21 cellular contexts compared by ENCODE assay signal in the genomic region with DNA sequence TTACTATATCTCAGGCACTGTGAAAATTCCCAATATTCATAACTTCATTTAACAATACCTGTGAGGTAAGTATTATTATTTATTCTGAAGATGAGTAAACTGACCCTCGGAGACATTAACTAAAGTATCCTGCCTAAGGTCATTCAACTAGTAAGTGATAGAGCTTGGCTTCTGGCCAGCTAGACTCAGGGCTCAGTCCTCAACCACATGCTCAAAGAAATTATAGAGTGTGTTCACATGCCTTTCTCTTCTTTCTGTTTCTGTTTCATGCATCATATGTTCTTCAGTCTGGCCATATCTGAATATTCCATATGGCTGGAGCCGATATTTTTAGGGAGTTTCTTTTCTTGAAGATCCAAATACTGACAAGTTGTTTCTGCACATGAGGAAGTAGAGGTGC. TPM values are rescaled to one million over a fixed set of nuclear protein-coding genes. Genes with fewer than 3 reads are reported as not detected.
DNase-seq lines count a peak whose midpoint lies in the region; ATAC-seq, FAIRE-seq and TF ChIP-seq lines count a peak whose summit lies in the region.
"Had no signal": no experiment of that assay in that cellular context is flagged by ENCODE, and none has a peak within 500 bp of the region (broad histone marks: within the 10 kb centered on the region; RNA-seq: fewer than 3 reads in every experiment).

No MANE protein-coding gene starts in this region.

- FAIRE-seq in small intestine (lab: Jason Lieb, UNC): no peak
- FAIRE-seq: frontal cortex, H1, K562 had no signal

- TF ChIP-seq EP300 in stomach (IDR thresholded peaks at IDR 0.05): no peak

- TF ChIP-seq POLR2A in stomach (IDR thresholded peaks at IDR 0.05): no peak
- no peak for TF ChIP-seq POLR2A in right lobe of liver (IDR thresholded peaks at IDR 0.05)

- H3K4me3 ChIP-seq in small intestine (ENCODE audit: low read depth in 1 of 2, low read length in 2 of 2) (no peak overlapping the region), stomach (no peak overlapping the region), right lobe of liver (no peak overlapping the region)
- H3K4me3 ChIP-seq: breast epithelium, K562, left lung, vagina had no signal

- no peaks in the 10 kb centered on the region for H3K4me1 ChIP-seq in small intestine (ENCODE audit: control insufficient read depth in 2 of 2, insufficient read depth in 1 of 2, low read depth in 1 of 2, low read length in 1 of 2)
- H3K4me1 ChIP-seq in stomach: peaks cover 0 to 7% (median 0%) of the 10 kb centered on the region in 4 donors
- no peaks in the 10 kb centered on the region for H3K4me1 ChIP-seq in right lobe of liver
- H3K4me1 ChIP-seq: breast epithelium, left lung had no signal

- TF ChIP-seq CTCF in stomach (IDR thresholded peaks at IDR 0.05): no peak
- TF ChIP-seq CTCF in right lobe of liver (IDR thresholded peaks at IDR 0.05): no peak

- H3K36me3 ChIP-seq in small intestine (ENCODE audit: control insufficient read depth in 2 of 2, insufficient read depth in 2 of 2, low read length in 2 of 2): no peaks in the 10 kb centered on the region
- H3K36me3 ChIP-seq in stomach: no peaks in the 10 kb centered on the region
- H3K36me3 ChIP-seq in right lobe of liver: no peaks in the 10 kb centered on the region
- H3K36me3 ChIP-seq: breast epithelium, left lung, vagina had no signal

- H3K9me3 ChIP-seq in small intestine (ENCODE audit: control insufficient read depth, low read depth) (no peaks in the 10 kb centered on the region), stomach (no peaks in the 10 kb centered on the region), right lobe of liver (no peaks in the 10 kb centered on the region)
- H3K9me3 ChIP-seq: breast epithelium, left lung, vagina had no signal

- 37 to 48% (median 44%) methylated on average over 2 of the region's 2 CpGs for WGBS in small intestine, 3 donors
- WGBS in stomach, 5 donors: 44 to 52% (median 49%) methylated on average over 2 of the region's 2 CpGs
- 49% methylated on average over 2 of the region's 2 CpGs for WGBS in right lobe of liver (ENCODE audit: insufficient coverage, low coverage, low lambda C conversion rate, missing lambda C conversion rate)

- intact Hi-C loops in stomach (cut with DNase I; ENCODE audit: low total_unique reads) (no loop called here), right lobe of liver (cut with DNase I) (no loop called here)

- H3K27me3 ChIP-seq in small intestine (ENCODE audit: control insufficient read depth in 2 of 2, insufficient read depth in 2 of 2, low read length in 2 of 2) (peaks cover 0 to 1% of the 10 kb centered on the region in 2 donors), stomach (no peaks in the 10 kb centered on the region), right lobe of liver (no peaks in the 10 kb centered on the region)
- H3K27me3 ChIP-seq: breast epithelium, left lung, vagina had no signal

- ATAC-seq in HG03378 (IDR thresholded peaks at IDR 0.05; ENCODE audit: unreplicated experiment) (peak; percentile 58), right lobe of liver (no peak)
- ATAC-seq: K562, T-cell had no signal

- no peak overlapping the region for H3K27ac ChIP-seq in small intestine (ENCODE audit: low read depth in 1 of 2, low read length in 1 of 2)
- H3K27ac ChIP-seq in stomach: no peak overlapping the region
- H3K27ac ChIP-seq in right lobe of liver: no peak overlapping the region
- H3K27ac ChIP-seq: breast epithelium, epithelial cell of prostate, HL-60, left lung, vagina had no signal

- peak; percentile 16 to 54 for DNase-seq in NCI-H524 (lab: John Stamatoyannopoulos, UW)
- DNase-seq in NCI-H524 treated with DMSO at 0.1 percent for 48 hours (lab: John Stamatoyannopoulos, UW): no peak
- peak; percentile 24 for DNase-seq in NCI-H510A (lab: John Stamatoyannopoulos, UW)
- DNase-seq in small intestine: peak; percentile 8
- DNase-seq in stomach: no peak
- no peak for DNase-seq in right lobe of liver
- DNase-seq in NCI-H1436 treated with DMSO at 0.1 percent for 48 hours (lab: John Stamatoyannopoulos, UW): no peak
- DNase-seq: activated naive CD8-positive, alpha-beta T cell treated with anti-CD3 and anti-CD28 coated beads, Interleukin-2, amount 10 ng/mL, durations not matched to agents 7 days and 5 days; CD4-positive, CD25-positive, alpha-beta regulatory T cell; left lung; stimulated activated CD4-positive, alpha-beta T cell treated with anti-CD3 and anti-CD28 coated beads, Interleukin-2, amount 100 ng/mL, for 24 hours; T-cell had no signal

RNA-seq across cellular contexts. Expression of gene MMRN1, which starts 44.8 kb away (rescaled TPM):
- polyA plus RNA-seq in small intestine: 10 to 100 TPM in 1 of 3 donors, 1 to 10 TPM in 1, under 1 TPM in 1; 0.22 to 66.4 (median 1.1) TPM
- total RNA-seq in stomach: 10 to 100 TPM in 3 of 5 donors, 1 to 10 TPM in 1, under 1 TPM in 1; 0.58 to 73.8 (median 10.1) TPM
- 1 to 10 TPM in 2 of 3 donors, under 1 TPM in 1; 0.93 to 3.8 (median 3.7) TPM for polyA plus RNA-seq in stomach
- total RNA-seq in right lobe of liver: 10 to 100 TPM in 3 of 6 experiments, 1 to 10 TPM in 3; 5.4 to 19.0 (median 11.0) TPM
- total RNA-seq: Daoy, H1 had no signal
- polyA plus RNA-seq: H1 had no signal

Comparison
In these comparisons a context has a peak if more than half of its experiments do, and no peak if none do; other contexts are left out.
1. DNase-seq: peak in NCI-H524 (2 of 2), NCI-H510A (single experiment) and small intestine (single experiment); none in NCI-H524 treated with DMSO at 0.1 percent for 48 hours (single experiment), stomach (single experiment), right lobe of liver (0 of 3) and NCI-H1436 treated with DMSO at 0.1 percent for 48 hours (single experiment).